ENCODE assay signal across 8 cellular contexts in the genomic region with DNA sequence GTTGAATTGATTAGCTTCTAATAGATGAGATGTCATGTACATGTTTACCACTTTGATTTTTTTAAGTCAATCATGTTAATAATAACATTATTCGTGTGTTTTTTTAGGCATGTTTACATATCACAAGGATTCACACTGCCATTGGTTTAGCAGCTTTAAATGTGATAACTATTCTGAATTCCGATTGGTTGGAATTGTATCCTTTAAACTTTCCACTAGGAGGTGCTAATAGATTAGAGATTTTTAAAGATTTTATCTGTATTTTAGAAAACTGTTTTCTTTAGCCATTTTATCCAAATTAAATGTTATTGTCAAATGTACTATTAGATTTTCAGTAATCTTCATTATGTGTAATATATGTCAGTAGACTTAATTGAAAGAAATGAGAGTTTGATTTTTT.
DNase-seq lines count a peak whose midpoint lies in the region; ATAC-seq and TF ChIP-seq lines count a peak whose summit lies in the region.

No MANE protein-coding gene starts in this region.

- no peaks in the 10 kb centered on the region for H3K4me1 ChIP-seq in CD4-positive, alpha-beta memory T cell (ENCODE audit: insufficient read depth, low read length)

- H3K27ac Mint-ChIP-seq in nephron: no peak overlapping the region
- no peak overlapping the region for H3K27ac Mint-ChIP-seq in stimulated activated naive B cell treated with anti-CD40 and anti-IgM and Interleukin-4, amounts not matched to agents 10 μg/mL and 1 μg/mL and 100 μg/mL, for 72 hours
- no peak overlapping the region for H3K27ac Mint-ChIP-seq in CD4-positive, alpha-beta memory T cell

- no peaks in the 10 kb centered on the region for H3K9me3 ChIP-seq in CD4-positive, alpha-beta memory T cell (ENCODE audit: control insufficient read depth in 1 of 2, low read length in 2 of 2)

- H3K27me3 Mint-ChIP-seq in nephron (ENCODE audit: low read depth): no peaks in the 10 kb centered on the region
- no peaks in the 10 kb centered on the region for H3K27me3 Mint-ChIP-seq in stimulated activated naive B cell treated with anti-CD40 and anti-IgM and Interleukin-4, amounts not matched to agents 10 μg/mL and 1 μg/mL and 100 μg/mL, for 72 hours
- H3K27me3 Mint-ChIP-seq in CD4-positive, alpha-beta memory T cell: no peaks in the 10 kb centered on the region

- POLR2A ChIA-PET in CD4-positive, alpha-beta memory T cell (lab: Charles Lee; ENCODE audit: partially characterized antibody): no interaction called here

- no peaks in the 10 kb centered on the region for H3K27me3 ChIP-seq in CD4-positive, alpha-beta memory T cell (ENCODE audit: insufficient read depth, low read length)

- H3K4me3 ChIP-seq in CD4-positive, alpha-beta memory T cell (ENCODE audit: low read length in 2 of 2): no peak overlapping the region

- H3K36me3 Mint-ChIP-seq in nephron (ENCODE audit: low read depth): peaks cover 7% of the 10 kb centered on the region
- H3K36me3 Mint-ChIP-seq in stimulated activated naive B cell treated with anti-CD40 and anti-IgM and Interleukin-4, amounts not matched to agents 10 μg/mL and 1 μg/mL and 100 μg/mL, for 72 hours: no peaks in the 10 kb centered on the region
- no peaks in the 10 kb centered on the region for H3K36me3 Mint-ChIP-seq in CD4-positive, alpha-beta memory T cell

- no peak overlapping the region for H3K4me3 Mint-ChIP-seq in nephron
- H3K4me3 Mint-ChIP-seq in stimulated activated naive B cell treated with anti-CD40 and anti-IgM and Interleukin-4, amounts not matched to agents 10 μg/mL and 1 μg/mL and 100 μg/mL, for 72 hours: no peak overlapping the region
- H3K4me3 Mint-ChIP-seq in CD4-positive, alpha-beta memory T cell: no peak overlapping the region

- no peaks in the 10 kb centered on the region for H3K36me3 ChIP-seq in CD4-positive, alpha-beta memory T cell (ENCODE audit: insufficient read depth, low read length)

- intact Hi-C loops in CD4-positive, alpha-beta memory T cell (cut with micrococcal nuclease): no loop called here

- CTCF ChIA-PET in CD4-positive, alpha-beta memory T cell (lab: Charles Lee; ENCODE audit: partially characterized antibody): no interaction called here

- no peaks in the 10 kb centered on the region for H3K9me3 Mint-ChIP-seq in nephron
- no peaks in the 10 kb centered on the region for H3K9me3 Mint-ChIP-seq in stimulated activated naive B cell treated with anti-CD40 and anti-IgM and Interleukin-4, amounts not matched to agents 10 μg/mL and 1 μg/mL and 100 μg/mL, for 72 hours
- H3K9me3 Mint-ChIP-seq in CD4-positive, alpha-beta memory T cell: no peaks in the 10 kb centered on the region

- H3K27ac ChIP-seq in CD4-positive, alpha-beta memory T cell (ENCODE audit: low read depth, low read length): no peak overlapping the region

- H3K4me1 Mint-ChIP-seq in nephron: peaks cover 7% of the 10 kb centered on the region
- no peaks in the 10 kb centered on the region for H3K4me1 Mint-ChIP-seq in stimulated activated naive B cell treated with anti-CD40 and anti-IgM and Interleukin-4, amounts not matched to agents 10 μg/mL and 1 μg/mL and 100 μg/mL, for 72 hours
- no peaks in the 10 kb centered on the region for H3K4me1 Mint-ChIP-seq in CD4-positive, alpha-beta memory T cell

- DNase-seq in EH (ENCODE audit: low read depth) (peak; percentile 58), NAMALWA (ENCODE audit: low spot score) (peak; percentile 25), dermis blood vessel endothelial cell (peak; percentile 46)
- DNase-seq in stimulated activated naive B cell treated with anti-CD40 and anti-IgM and Interleukin-4, amounts not matched to agents 10 μg/mL and 1 μg/mL and 100 μg/mL, for 72 hours: no peak
- DNase-seq in CD4-positive, alpha-beta memory T cell: no peak

- TF ChIP-seq CTCF in nephron (IDR thresholded peaks at IDR 0.05; ENCODE audit: unreplicated experiment in 3 of 3): peak; percentile 30 to 56 (median 40)

- no peak for ATAC-seq in HG02840 (IDR thresholded peaks at IDR 0.05; ENCODE audit: low FRiP score, unreplicated experiment)
- no peak for ATAC-seq in stimulated activated naive B cell treated with anti-CD40 and anti-IgM and Interleukin-4, amounts not matched to agents 10 μg/mL and 1 μg/mL and 100 μg/mL, for 72 hours (replicated peaks)
- ATAC-seq in GM21526 (IDR thresholded peaks at IDR 0.05; ENCODE audit: low FRiP score, unreplicated experiment): no peak

Comparison
In these comparisons a context has a peak if more than half of its experiments do, and no peak if none do; other contexts are left out.
1. DNase-seq: peak in EH (single experiment), NAMALWA (single experiment) and dermis blood vessel endothelial cell (single experiment); none in stimulated activated naive B cell treated with anti-CD40 and anti-IgM and Interleukin-4, amounts not matched to agents 10 μg/mL and 1 μg/mL and 100 μg/mL, for 72 hours (single experiment) and CD4-positive, alpha-beta memory T cell (0 of 5).